14 cellular contexts compared by ENCODE assay signal in genomic region chr7:2511769-2512168, GRCh38. TPM values are rescaled to one million over a fixed set of nuclear protein-coding genes. Genes with fewer than 3 reads are reported as not detected.
DNase-seq lines count a peak whose midpoint lies in the region; ATAC-seq and TF ChIP-seq lines count a peak whose summit lies in the region.
"Had no signal": no experiment of that assay in that cellular context is flagged by ENCODE, and none has a peak within 500 bp of the region (broad histone marks: within the 10 kb centered on the region; RNA-seq: fewer than 3 reads in every experiment).

No MANE protein-coding gene starts in this region.

- H3K9me3 ChIP-seq in left ventricle myocardium inferior (replicated peaks) (no peaks in the 10 kb centered on the region), lower lobe of right lung (no peaks in the 10 kb centered on the region), vagina (no peaks in the 10 kb centered on the region)
- H3K9me3 ChIP-seq: HAP-1 had no signal

- H3K4me1 Mint-ChIP-seq in activated naive CD8-positive, alpha-beta T cell (ENCODE audit: low read depth) = peaks cover 44% of the 10 kb centered on the region

- intact Hi-C loops in left ventricle myocardium inferior (cut with micrococcal nuclease) (no loop called here), Right ventricle myocardium inferior (cut with DNase I) (no loop called here), lower lobe of right lung (cut with DNase I) (no loop called here), vagina (cut with DNase I) (no loop called here)

- no peaks in the 10 kb centered on the region for H3K27me3 ChIP-seq in left ventricle myocardium inferior (ENCODE audit: low read depth)
- H3K27me3 ChIP-seq in lower lobe of right lung (ENCODE audit: low read depth) = no peaks in the 10 kb centered on the region
- H3K27me3 ChIP-seq in vagina = no peaks in the 10 kb centered on the region

- no peak for ATAC-seq in Right ventricle myocardium inferior
- ATAC-seq in lower lobe of right lung = no peak

- peak overlapping the region; percentile 89 for H3K27ac Mint-ChIP-seq in activated naive CD8-positive, alpha-beta T cell

- DNase-seq in left ventricle myocardium inferior (no peak), Right ventricle myocardium inferior (ENCODE audit: missing footprints) (no peak), lower lobe of right lung (no peak), vagina (ENCODE audit: extremely low spot score in 2 of 2) (no peak), mesenteric fat pad (ENCODE audit: low spot score) (no peak), NCI-H526 treated with DMSO at 0.1 percent for 48 hours (lab: John Stamatoyannopoulos, UW) (no peak), UCSD-AML1 (lab: John Stamatoyannopoulos, UW; ENCODE audit: unreplicated experiment) (no peak)
- DNase-seq: foreskin melanocyte had no signal

- H3K27ac ChIP-seq in left ventricle myocardium inferior (replicated peaks) = peak overlapping the region; percentile 42
- peak overlapping the region; percentile 82 for H3K27ac ChIP-seq in lower lobe of right lung
- H3K27ac ChIP-seq in vagina = peak overlapping the region; percentile 35

- no peaks in the 10 kb centered on the region for H3K27me3 Mint-ChIP-seq in activated naive CD8-positive, alpha-beta T cell

- TF ChIP-seq CTCF in left ventricle myocardium inferior (IDR thresholded peaks at IDR 0.05; ENCODE audit: borderline replicate concordance) = no peak
- TF ChIP-seq CTCF in lower lobe of right lung (IDR thresholded peaks at IDR 0.05) = no peak
- TF ChIP-seq CTCF in vagina (IDR thresholded peaks at IDR 0.05) = no peak

- H3K9me3 Mint-ChIP-seq in activated naive CD8-positive, alpha-beta T cell (ENCODE audit: low read depth) = no peaks in the 10 kb centered on the region

- no peak for TF ChIP-seq POLR2A in vagina (IDR thresholded peaks at IDR 0.05)

- H3K36me3 Mint-ChIP-seq in activated naive CD8-positive, alpha-beta T cell = no peaks in the 10 kb centered on the region

- peak overlapping the region; percentile 73 for H3K4me3 Mint-ChIP-seq in activated naive CD8-positive, alpha-beta T cell

- no peak overlapping the region for H3K4me3 ChIP-seq in left ventricle myocardium inferior
- peak overlapping the region; percentile 33 for H3K4me3 ChIP-seq in lower lobe of right lung
- no peak overlapping the region for H3K4me3 ChIP-seq in vagina
- H3K4me3 ChIP-seq: HAP-1, lung had no signal

- H3K4me1 ChIP-seq in left ventricle myocardium inferior (peaks cover 58% of the 10 kb centered on the region), lower lobe of right lung (peaks cover 56% of the 10 kb centered on the region), vagina (peaks cover 53% of the 10 kb centered on the region)
- H3K4me1 ChIP-seq: HAP-1 had no signal

- H3K36me3 ChIP-seq in left ventricle myocardium inferior (no peaks in the 10 kb centered on the region), lower lobe of right lung (no peaks in the 10 kb centered on the region), vagina (no peaks in the 10 kb centered on the region)
- H3K36me3 ChIP-seq: HAP-1 had no signal

RNA-seq across cellular contexts. Expression of gene LFNG, which starts 7.8 kb away (rescaled TPM):
- total RNA-seq in left ventricle myocardium inferior (5.2 TPM), Right ventricle myocardium inferior (6.5 TPM), lower lobe of right lung (42.6 TPM), vagina (36.8 TPM), mesenteric fat pad (43.8 TPM)

RNA-seq across cellular contexts. Expression of gene GRIFIN, which starts 35.6 kb away (rescaled TPM):
- not detected for total RNA-seq in left ventricle myocardium inferior
- not detected for total RNA-seq in Right ventricle myocardium inferior
- not detected for total RNA-seq in lower lobe of right lung
- total RNA-seq in vagina = not detected
- total RNA-seq in mesenteric fat pad = not detected
- total RNA-seq: chondrocyte, lung, NCI-H460, renal cortical epithelial cell had no signal

RNA-seq across cellular contexts. Expression of gene BRAT1, which starts 43.6 kb away (rescaled TPM):
- total RNA-seq in left ventricle myocardium inferior (13.7 TPM), Right ventricle myocardium inferior (14.8 TPM), lower lobe of right lung (24.4 TPM), vagina (66.0 TPM), mesenteric fat pad (29.8 TPM)

RNA-seq across cellular contexts. Expression of gene IQCE, which starts 47.0 kb away (rescaled TPM):
- 11.5 TPM for total RNA-seq in left ventricle myocardium inferior
- total RNA-seq in Right ventricle myocardium inferior = 11.5 TPM
- total RNA-seq in lower lobe of right lung = 32.0 TPM
- total RNA-seq in vagina = 5.2 TPM
- total RNA-seq in mesenteric fat pad = 14.4 TPM
